In genomic region chr10:98158576-98158975, GRCh38 we compare ENCODE assay signal across 8 cellular contexts.
"Had no signal": no experiment of that assay in that cellular context is flagged by ENCODE, and none has a peak within 500 bp of the region (broad histone marks: within the 10 kb centered on the region; RNA-seq: fewer than 3 reads in every experiment).

No MANE protein-coding gene starts in this region.

- ATAC-seq: GM23338, HCT116, HepG2 had no signal

- FAIRE-seq: H1, HepG2 had no signal

- H3K9me3 ChIP-seq: HAP-1 had no signal

- DNase-seq: H7, KG1 had no signal

- H3K4me3 ChIP-seq: GM23338, HAP-1 had no signal

- H3K27ac ChIP-seq: HL-60 had no signal
